ENCODE assay signal across 8 cellular contexts in genomic region chr12:38351182-38351527, GRCh38.
DNase-seq lines count a peak whose midpoint lies in the region; ATAC-seq lines count a peak whose summit lies in the region.
"Not testable (repeated sequence)": the region's sequence is repeated elsewhere in the genome, so short reads cannot be mapped to it uniquely, and the experiment has no call there.

No MANE protein-coding gene starts in this region.

- not testable (repeated sequence) for H3K79me2 ChIP-seq in ACC112 (ENCODE audit: control insufficient read depth, insufficient read depth, low read length, unreplicated experiment)

- H3K27me3 Mint-ChIP-seq in effector memory CD8-positive, alpha-beta T cell, result not testable (repeated sequence)

- not testable (repeated sequence) for H3K36me3 ChIP-seq in ACC112 (ENCODE audit: insufficient read depth, low read length)

- peak; percentile 54 for DNase-seq in OCI-M1 (lab: John Stamatoyannopoulos, UW)
- not testable (repeated sequence) for DNase-seq in effector memory CD8-positive, alpha-beta T cell; stimulated activated effector memory CD8-positive, alpha-beta T cell treated with anti-CD3 and anti-CD28 coated beads, Interleukin-12 subunit alpha, Interleukin-12 subunit beta, amount 100 ng/mL, for 72 hours (ENCODE audit: low spot score in 2 of 2)

- ATAC-seq in GM18867 (IDR thresholded peaks at IDR 0.05; ENCODE audit: unreplicated experiment), result peak; percentile 3
- ATAC-seq in GM21515 (IDR thresholded peaks at IDR 0.05; ENCODE audit: unreplicated experiment), result peak; percentile 9
- ATAC-seq in HG02943 (IDR thresholded peaks at IDR 0.05; ENCODE audit: low read depth, unreplicated experiment), result peak; percentile 23
- ATAC-seq in HG03354 (IDR thresholded peaks at IDR 0.05; ENCODE audit: poor library complexity, severe bottlenecking, unreplicated experiment), result peak; percentile 4
- ATAC-seq in effector memory CD8-positive, alpha-beta T cell (replicated peaks), result peak; percentile 62
- ATAC-seq in stimulated activated effector memory CD8-positive, alpha-beta T cell treated with anti-CD3 and anti-CD28 coated beads, Interleukin-12 subunit alpha, Interleukin-12 subunit beta, amount 100 ng/mL, for 72 hours, result not testable (repeated sequence)

- not testable (repeated sequence) for H3K27me3 ChIP-seq in ACC112 (ENCODE audit: insufficient read depth, low read length)

- H3K27ac Mint-ChIP-seq in effector memory CD8-positive, alpha-beta T cell, result peak overlapping the region; percentile 4 to 53
- H3K27ac Mint-ChIP-seq in stimulated activated effector memory CD8-positive, alpha-beta T cell treated with anti-CD3 and anti-CD28 coated beads, Interleukin-12 subunit alpha, Interleukin-12 subunit beta, amount 100 ng/mL, for 72 hours, result peak overlapping the region; percentile 4

- H3K27ac ChIP-seq in ACC112 (ENCODE audit: low read depth, low read length), result not testable (repeated sequence)

- peaks cover 4 to 14% of the 10 kb centered on the region in 2 donors for H3K4me1 Mint-ChIP-seq in effector memory CD8-positive, alpha-beta T cell (ENCODE audit: low read depth in 2 of 2)
- H3K4me1 Mint-ChIP-seq in stimulated activated effector memory CD8-positive, alpha-beta T cell treated with anti-CD3 and anti-CD28 coated beads, Interleukin-12 subunit alpha, Interleukin-12 subunit beta, amount 100 ng/mL, for 72 hours, result not testable (repeated sequence)

- H3K4me3 ChIP-seq in ACC112 (ENCODE audit: low read depth, low read length), result peak overlapping the region; percentile 30; the same call in 1 of the 2 replicates

- H3K36me3 Mint-ChIP-seq in effector memory CD8-positive, alpha-beta T cell (ENCODE audit: insufficient read depth); stimulated activated effector memory CD8-positive, alpha-beta T cell treated with anti-CD3 and anti-CD28 coated beads, Interleukin-12 subunit alpha, Interleukin-12 subunit beta, amount 100 ng/mL, for 72 hours: not testable (repeated sequence)

- not testable (repeated sequence) for H3K4me1 ChIP-seq in ACC112 (ENCODE audit: control insufficient read depth, insufficient read depth, low read length, unreplicated experiment)

- H2AFZ ChIP-seq in ACC112 (ENCODE audit: low read length, unreplicated experiment), result peak overlapping the region; percentile 44

- H3K4me3 Mint-ChIP-seq in effector memory CD8-positive, alpha-beta T cell, result peak overlapping the region in 1 of 2 donors; percentile 18
- not testable (repeated sequence) for H3K4me3 Mint-ChIP-seq in stimulated activated effector memory CD8-positive, alpha-beta T cell treated with anti-CD3 and anti-CD28 coated beads, Interleukin-12 subunit alpha, Interleukin-12 subunit beta, amount 100 ng/mL, for 72 hours

- H3K9me3 Mint-ChIP-seq in effector memory CD8-positive, alpha-beta T cell; stimulated activated effector memory CD8-positive, alpha-beta T cell treated with anti-CD3 and anti-CD28 coated beads, Interleukin-12 subunit alpha, Interleukin-12 subunit beta, amount 100 ng/mL, for 72 hours: not testable (repeated sequence)
